In genomic region chr5:132449060-132449459, GRCh38 we compare ENCODE assay signal across 12 cellular contexts.
"Had no signal": no experiment of that assay in that cellular context is flagged by ENCODE, and none has a peak within 500 bp of the region (broad histone marks: within the 10 kb centered on the region; RNA-seq: fewer than 3 reads in every experiment).

No MANE protein-coding gene starts in this region.

- H3K9ac ChIP-seq: parathyroid adenoma had no signal

- H3K4me3 ChIP-seq: esophagus squamous epithelium, sigmoid colon, thoracic aorta had no signal

- H3K27ac Mint-ChIP-seq: T-helper 2 cell treated with Interferon-gamma antibody and Interleukin-4, amounts not matched to agents 5 μg/mL and 100 μg/mL, for 36 hours had no signal

- H3K4me3 Mint-ChIP-seq: T-helper 2 cell treated with Interferon-gamma antibody and Interleukin-4, amounts not matched to agents 5 μg/mL and 100 μg/mL, for 36 hours had no signal

- H3K36me3 ChIP-seq: thoracic aorta had no signal

- H3K9me3 ChIP-seq: esophagus squamous epithelium, sigmoid colon, thoracic aorta had no signal

- H3K9me3 Mint-ChIP-seq: activated T-helper 2 cell treated with anti-CD3 and anti-CD28 coated beads, Interferon-gamma antibody, Interleukin-2, Interleukin-4, amounts not matched to agents 10 μg/mL and 5 μg/mL and 100 μg/mL, durations not matched to agents 14 hours and 24 hours and 36 hours; T-helper 2 cell treated with Interferon-gamma antibody and Interleukin-4, amounts not matched to agents 5 μg/mL and 100 μg/mL, for 36 hours had no signal

- DNase-seq: activated CD4-positive, CD25-positive, alpha-beta regulatory T cell; activated naive CD4-positive, alpha-beta T cell treated with anti-CD3 and anti-CD28 coated beads, Interleukin-2, amount 50 U/mL, for 16 hours; activated T-cell treated with anti-CD3 and anti-CD28 coated beads for 4 hours; amniotic stem cell; esophagus squamous epithelium; hippocampal formation; sigmoid colon; stimulated activated CD4-positive, alpha-beta T cell treated with anti-CD3 and anti-CD28 coated beads, Interleukin-1b, Interleukin-23, amount 100 ng/mL, for 48 hours had no signal

- H3K27ac ChIP-seq: parathyroid adenoma, thoracic aorta had no signal

- H3K27me3 ChIP-seq: esophagus squamous epithelium, sigmoid colon had no signal

- H2AFZ ChIP-seq: parathyroid adenoma had no signal
